In genomic region chr1:101291562-101292035, GRCh38 we compare ENCODE assay signal across 9 cellular contexts.
A peak's percentile ranks its signal among the peaks of the same experiment; 100 is the strongest.
DNase-seq lines count a peak whose midpoint lies in the region; ATAC-seq and TF ChIP-seq lines count a peak whose summit lies in the region.
"Had no signal": no experiment of that assay in that cellular context is flagged by ENCODE, and none has a peak within 500 bp of the region (broad histone marks: within the 10 kb centered on the region; RNA-seq: fewer than 3 reads in every experiment).

No MANE protein-coding gene starts in this region.

- DNase-seq in DMS 273 (lab: John Stamatoyannopoulos, UW; ENCODE audit: unreplicated experiment), result peak; percentile 14
- no peak for DNase-seq in DMS 273 treated with DMSO at 0.1 percent for 48 hours (lab: John Stamatoyannopoulos, UW)
- peak; percentile 42 for DNase-seq in epithelial cell of esophagus (ENCODE audit: low read depth)
- DNase-seq in stimulated activated CD4-positive, alpha-beta T cell treated with anti-CD3 and anti-CD28 coated beads, Interleukin-4, amount 100 ng/mL, for 24 hours, result peak; percentile 57
- DNase-seq: naive B cell had no signal

- peak overlapping the region; percentile 17 for H3K27ac Mint-ChIP-seq in T-helper 1 cell treated with Interleukin-12 subunit alpha and Interleukin-12 subunit beta and Interleukin-4 antibody, amounts not matched to agents 30 μg/mL and 1 μg/mL, for 36 hours

- ATAC-seq in HG03432 (IDR thresholded peaks at IDR 0.05; ENCODE audit: unreplicated experiment) (peak; percentile 36), GM21526 (IDR thresholded peaks at IDR 0.05; ENCODE audit: low FRiP score, unreplicated experiment) (no peak), GM19455 (IDR thresholded peaks at IDR 0.05; ENCODE audit: unreplicated experiment) (no peak)

- TF ChIP-seq CTCF in epithelial cell of esophagus (IDR thresholded peaks at IDR 0.05; ENCODE audit: insufficient read depth, low read depth, low read length, missing control alignments), result no peak

- peaks cover 2% of the 10 kb centered on the region for H3K36me3 Mint-ChIP-seq in T-helper 1 cell treated with Interleukin-12 subunit alpha and Interleukin-12 subunit beta and Interleukin-4 antibody, amounts not matched to agents 30 μg/mL and 1 μg/mL, for 36 hours (ENCODE audit: low read depth)

- H3K27me3 Mint-ChIP-seq in T-helper 1 cell treated with Interleukin-12 subunit alpha and Interleukin-12 subunit beta and Interleukin-4 antibody, amounts not matched to agents 30 μg/mL and 1 μg/mL, for 36 hours (ENCODE audit: low read depth), result no peaks in the 10 kb centered on the region
- H3K27me3 Mint-ChIP-seq: naive B cell had no signal

- H3K4me3 ChIP-seq in epithelial cell of esophagus (ENCODE audit: low read length), result no peak overlapping the region

- H3K9me3 Mint-ChIP-seq in T-helper 1 cell treated with Interleukin-12 subunit alpha and Interleukin-12 subunit beta and Interleukin-4 antibody, amounts not matched to agents 30 μg/mL and 1 μg/mL, for 36 hours, result no peaks in the 10 kb centered on the region
- H3K9me3 Mint-ChIP-seq: naive B cell had no signal

- H3K4me1 Mint-ChIP-seq in T-helper 1 cell treated with Interleukin-12 subunit alpha and Interleukin-12 subunit beta and Interleukin-4 antibody, amounts not matched to agents 30 μg/mL and 1 μg/mL, for 36 hours (ENCODE audit: low read depth), result peaks cover 43% of the 10 kb centered on the region

- peak overlapping the region; percentile 26 for H3K4me3 Mint-ChIP-seq in T-helper 1 cell treated with Interleukin-12 subunit alpha and Interleukin-12 subunit beta and Interleukin-4 antibody, amounts not matched to agents 30 μg/mL and 1 μg/mL, for 36 hours
